In genomic region chr18:59950215-59950944, GRCh38 we compare ENCODE assay signal across 13 cellular contexts. TPM values are rescaled to one million over a fixed set of nuclear protein-coding genes. Genes with fewer than 3 reads are reported as not detected.
A peak's percentile ranks its signal among the peaks of the same experiment; 100 is the strongest.
DNase-seq lines count a peak whose midpoint lies in the region; ATAC-seq, FAIRE-seq and TF ChIP-seq lines count a peak whose summit lies in the region.
"Had no signal": no experiment of that assay in that cellular context is flagged by ENCODE, and none has a peak within 500 bp of the region (broad histone marks: within the 10 kb centered on the region; RNA-seq: fewer than 3 reads in every experiment).

No MANE protein-coding gene starts in this region.

- intact Hi-C loops in HepG2 (cut with micrococcal nuclease; ENCODE audit: unreplicated experiment) (no loop called here), right lobe of liver (cut with DNase I) (no loop called here)
- intact Hi-C loops in activated CD4-positive, alpha-beta T cell treated with anti-CD3 and anti-CD28 coated beads, Interleukin-2, amount 10 ng/mL, durations not matched to agents 24 days and 14 days (cut with micrococcal nuclease) = loop anchor here (5.0 kb wide), 1 partner anchor 113 kb away; no protein-coding TSS in a partner anchor

- no peak for FAIRE-seq in HepG2 (lab: Jason Lieb, UNC)
- FAIRE-seq: HTR-8/SVneo had no signal

- H3K79me2 ChIP-seq in HepG2 (ENCODE audit: insufficient read depth, low read length) = no peaks in the 10 kb centered on the region

- no peak overlapping the region for H3K27ac ChIP-seq in HepG2 (ENCODE audit: extremely low read length, insufficient read depth, low read length)
- no peak overlapping the region for H3K27ac ChIP-seq in right lobe of liver
- H3K27ac ChIP-seq in brain microvascular endothelial cell = no peak overlapping the region

- peaks cover 40% of the 10 kb centered on the region for H3K4me1 Mint-ChIP-seq in stimulated activated effector memory CD8-positive, alpha-beta T cell treated with anti-CD3 and anti-CD28 coated beads, Interleukin-12 subunit alpha, Interleukin-12 subunit beta, amount 100 ng/mL, for 72 hours
- H3K4me1 Mint-ChIP-seq in activated CD4-positive, alpha-beta T cell treated with anti-CD3 and anti-CD28 coated beads, Interleukin-2, amount 10 ng/mL, durations not matched to agents 24 days and 14 days = peaks cover 13% of the 10 kb centered on the region

- no peak overlapping the region for H3K9ac ChIP-seq in HepG2 (ENCODE audit: insufficient read depth, low read depth, low read length)

- H3K9me3 ChIP-seq in HepG2 (ENCODE audit: low read length) (no peaks in the 10 kb centered on the region), right lobe of liver (no peaks in the 10 kb centered on the region)

- TF ChIP-seq EP300 in HepG2 (IDR thresholded peaks at IDR 0.05; ENCODE audit: low read depth in 2 of 2, low read length in 2 of 2) (no peak), HepG2 (CRISPR knock-in tag; IDR thresholded peaks at IDR 0.05; ENCODE audit: borderline replicate concordance) (no peak)

- H3K4me2 ChIP-seq in HepG2 (ENCODE audit: low read depth, low read length) = no peak overlapping the region

- H3K27me3 Mint-ChIP-seq in activated CD4-positive, alpha-beta T cell treated with anti-CD3 and anti-CD28 coated beads, Interleukin-2, amount 10 ng/mL, durations not matched to agents 24 days and 14 days = peaks cover 6% of the 10 kb centered on the region
- H3K27me3 Mint-ChIP-seq: CD4-positive, alpha-beta T cell had no signal

- H3K36me3 Mint-ChIP-seq in stimulated activated effector memory CD8-positive, alpha-beta T cell treated with anti-CD3 and anti-CD28 coated beads, Interleukin-12 subunit alpha, Interleukin-12 subunit beta, amount 100 ng/mL, for 72 hours = peaks cover 6% of the 10 kb centered on the region
- no peaks in the 10 kb centered on the region for H3K36me3 Mint-ChIP-seq in activated CD4-positive, alpha-beta T cell treated with anti-CD3 and anti-CD28 coated beads, Interleukin-2, amount 10 ng/mL, durations not matched to agents 24 days and 14 days (ENCODE audit: low read depth)

- no TSS peak for BruUV-seq in HepG2 (replicated peaks; lab: Mats Ljungman, UMichigan)

- H3K27me3 ChIP-seq in HepG2 (ENCODE audit: control insufficient read depth in 1 of 2, insufficient read depth in 2 of 2, low read length in 2 of 2) (no peaks in the 10 kb centered on the region), right lobe of liver (no peaks in the 10 kb centered on the region), brain microvascular endothelial cell (replicated peaks) (no peaks in the 10 kb centered on the region)

- CTCF ChIA-PET in HepG2 (lab: Yijun Ruan, JAX; ENCODE audit: low intra/inter-chr PET ratio, low total read pairs) = no interaction called here

- no peaks in the 10 kb centered on the region for H3K36me3 ChIP-seq in HepG2 (replicated peaks in 1 of 2; ENCODE audit: control insufficient read depth in 1 of 2, insufficient read depth in 2 of 2, low read length in 2 of 2)
- H3K36me3 ChIP-seq in right lobe of liver = no peaks in the 10 kb centered on the region
- no peaks in the 10 kb centered on the region for H3K36me3 ChIP-seq in brain microvascular endothelial cell (replicated peaks)

- H3K4me3 Mint-ChIP-seq in stimulated activated effector memory CD8-positive, alpha-beta T cell treated with anti-CD3 and anti-CD28 coated beads, Interleukin-12 subunit alpha, Interleukin-12 subunit beta, amount 100 ng/mL, for 72 hours = peak overlapping the region; percentile 21
- H3K4me3 Mint-ChIP-seq in activated CD4-positive, alpha-beta T cell treated with anti-CD3 and anti-CD28 coated beads, Interleukin-2, amount 10 ng/mL, durations not matched to agents 24 days and 14 days = no peak overlapping the region
- H3K4me3 Mint-ChIP-seq: CD4-positive, alpha-beta T cell; stimulated activated naive CD8-positive, alpha-beta T cell treated with anti-CD3 and anti-CD28 coated beads, Interleukin-15, Interleukin-2, amounts not matched to agents 100 ng/mL and 50 ng/mL, for 24 hours had no signal

- WGBS in HepG2 (ENCODE audit: low lambda C conversion rate) = 9% methylated on average over 6 of the region's 6 CpGs
- WGBS in right lobe of liver (ENCODE audit: insufficient coverage, low coverage, low lambda C conversion rate, missing lambda C conversion rate) = 35% methylated on average over 6 of the region's 6 CpGs

- no peaks in the 10 kb centered on the region for H4K20me1 ChIP-seq in HepG2 (ENCODE audit: insufficient read depth, low read length)

- in situ Hi-C loops in HepG2 (cut with HindIII; ENCODE audit: extremely low pct_ligation_motif_present, low pct_unique_long_range_greater_than_20kb) = no loop called here
- in situ Hi-C loops in brain microvascular endothelial cell (cut with HindIII; ENCODE audit: low pct_ligation_motif_present, low sequenced_read_pairs) = no loop called here

- H3K4me1 ChIP-seq in HepG2 (ENCODE audit: insufficient read depth, low read length) (no peaks in the 10 kb centered on the region), right lobe of liver (no peaks in the 10 kb centered on the region)

- no peak for DNase-seq in HepG2 (ENCODE audit: low spot score)
- DNase-seq in right lobe of liver = no peak
- DNase-seq in RPMI8226 = peak; percentile 23
- DNase-seq in stimulated activated effector memory CD8-positive, alpha-beta T cell treated with anti-CD3 and anti-CD28 coated beads, Interleukin-12 subunit alpha, Interleukin-12 subunit beta, amount 100 ng/mL, for 72 hours (ENCODE audit: low spot score in 2 of 2) = no peak
- DNase-seq in brain microvascular endothelial cell = no peak
- no peak for DNase-seq in activated CD4-positive, alpha-beta T cell treated with anti-CD3 and anti-CD28 coated beads, Interleukin-2, amount 10 ng/mL, durations not matched to agents 24 days and 14 days
- DNase-seq: CD4-positive, alpha-beta T cell; left cardiac atrium; right cardiac atrium had no signal

- TF ChIP-seq RAD21 in HepG2 (CRISPR knock-in tag; IDR thresholded peaks at IDR 0.05) = no peak

- no peak overlapping the region for H2AFZ ChIP-seq in HepG2 (ENCODE audit: low read length)

- H3K27ac Mint-ChIP-seq in stimulated activated effector memory CD8-positive, alpha-beta T cell treated with anti-CD3 and anti-CD28 coated beads, Interleukin-12 subunit alpha, Interleukin-12 subunit beta, amount 100 ng/mL, for 72 hours = no peak overlapping the region
- H3K27ac Mint-ChIP-seq in activated CD4-positive, alpha-beta T cell treated with anti-CD3 and anti-CD28 coated beads, Interleukin-2, amount 10 ng/mL, durations not matched to agents 24 days and 14 days = no peak overlapping the region
- H3K27ac Mint-ChIP-seq: CD4-positive, alpha-beta T cell; stimulated activated naive CD8-positive, alpha-beta T cell treated with anti-CD3 and anti-CD28 coated beads, Interleukin-15, Interleukin-2, amounts not matched to agents 100 ng/mL and 50 ng/mL, for 24 hours had no signal

- ATAC-seq in HepG2 = no peak
- no peak for ATAC-seq in right lobe of liver
- ATAC-seq in HG02870 (IDR thresholded peaks at IDR 0.05; ENCODE audit: unreplicated experiment) = peak; percentile 81
- peak; percentile 70 for ATAC-seq in stimulated activated effector memory CD8-positive, alpha-beta T cell treated with anti-CD3 and anti-CD28 coated beads, Interleukin-12 subunit alpha, Interleukin-12 subunit beta, amount 100 ng/mL, for 72 hours
- ATAC-seq in HG03439 (IDR thresholded peaks at IDR 0.05; ENCODE audit: unreplicated experiment) = no peak
- ATAC-seq: left cardiac atrium, right cardiac atrium had no signal

- no peaks in the 10 kb centered on the region for H3K9me3 Mint-ChIP-seq in stimulated activated effector memory CD8-positive, alpha-beta T cell treated with anti-CD3 and anti-CD28 coated beads, Interleukin-12 subunit alpha, Interleukin-12 subunit beta, amount 100 ng/mL, for 72 hours
- H3K9me3 Mint-ChIP-seq in activated CD4-positive, alpha-beta T cell treated with anti-CD3 and anti-CD28 coated beads, Interleukin-2, amount 10 ng/mL, durations not matched to agents 24 days and 14 days = no peaks in the 10 kb centered on the region
- H3K9me3 Mint-ChIP-seq: CD4-positive, alpha-beta T cell; stimulated activated naive CD8-positive, alpha-beta T cell treated with anti-CD3 and anti-CD28 coated beads, Interleukin-15, Interleukin-2, amounts not matched to agents 100 ng/mL and 50 ng/mL, for 24 hours had no signal

- TF ChIP-seq CTCF in HepG2 (CRISPR knock-in tag; IDR thresholded peaks at IDR 0.05) (no peak), right lobe of liver (IDR thresholded peaks at IDR 0.05) (no peak), brain microvascular endothelial cell (IDR thresholded peaks at IDR 0.05; ENCODE audit: low read depth, low read length, missing control alignments) (no peak)

- TF ChIP-seq POLR2A in HepG2 (IDR thresholded peaks at IDR 0.05; ENCODE audit: insufficient read depth in 1 of 2, low read depth in 2 of 2, low read length in 2 of 2) (no peak), right lobe of liver (IDR thresholded peaks at IDR 0.05) (no peak)

- POLR2A ChIA-PET in HepG2 (lab: Yijun Ruan, JAX) = no interaction called here

- H3K4me3 ChIP-seq in HepG2 (replicated peaks in 1 of 3; ENCODE audit: insufficient read depth in 1 of 3, low read depth in 2 of 3, low read length in 3 of 3) (no peak overlapping the region), right lobe of liver (no peak overlapping the region), brain microvascular endothelial cell (ENCODE audit: low read depth, low read length) (no peak overlapping the region)

RNA-seq across cellular contexts. Expression of gene PMAIP1, which starts 50.6 kb away (rescaled TPM):
- total RNA-seq in HepG2 (2016; rRNA removed; fragmentation: Illumina TruSeq; extraction: Trizol) = 1.5 and 2.1 TPM in 2 replicates
- 0.71 TPM in 2 replicates for total RNA-seq in HepG2 (2016; cell fraction: cytosol; rRNA removed; fragmentation: Illumina TruSeq; extraction: Trizol; ENCODE audit: low read depth)
- total RNA-seq in HepG2 (2016; cell fraction: insoluble cytoplasmic fraction; rRNA removed; fragmentation: Illumina TruSeq; extraction: Trizol) = 2.1 and 3.2 TPM in 2 replicates
- 1.5 and 1.6 TPM in 2 replicates for total RNA-seq in HepG2 (2016; cell fraction: membrane; rRNA removed; fragmentation: Illumina TruSeq; extraction: Trizol)
- total RNA-seq in HepG2 (2016; cell fraction: nucleus; rRNA removed; fragmentation: Illumina TruSeq; extraction: Trizol) = 1.8 TPM in 2 replicates
- 1.7 TPM in 2 replicates for polyA plus RNA-seq in HepG2 (2011; rRNA removed)
- polyA plus RNA-seq in HepG2 (2011; cell fraction: cytosol; rRNA removed) = 0.93 and 1.2 TPM in 2 replicates
- polyA plus RNA-seq in HepG2 (2011; cell fraction: nucleus; rRNA removed) = 0.85 and 1.5 TPM in 2 replicates
- polyA plus RNA-seq in HepG2 (2012) = 1.0 and 2.5 TPM in 2 replicates
- polyA plus RNA-seq in HepG2 (2016; cell fraction: cytosol; fragmentation: Illumina TruSeq; extraction: Trizol; ENCODE audit: low read depth) = 0.43 and 0.49 TPM in 2 replicates
- polyA plus RNA-seq in HepG2 (2016; cell fraction: insoluble cytoplasmic fraction; fragmentation: Illumina TruSeq; extraction: Trizol; ENCODE audit: low read depth) = 2.5 and 3.5 TPM in 2 replicates
- polyA plus RNA-seq in HepG2 (2016; cell fraction: membrane; fragmentation: Illumina TruSeq; extraction: Trizol; ENCODE audit: low read depth) = 0.77 and 0.86 TPM in 2 replicates
- polyA plus RNA-seq in HepG2 (2016; cell fraction: nucleus; fragmentation: Illumina TruSeq; extraction: Trizol; ENCODE audit: insufficient read depth, low read depth) = 3.7 and 3.8 TPM in 2 replicates
- 1.1 and 11.3 TPM in 2 replicates for polyA minus RNA-seq in HepG2 (2011; rRNA and poly(A)+ RNA removed; ENCODE audit: low replicate concordance)
- 0.79 and 1.7 TPM in 2 replicates for polyA minus RNA-seq in HepG2 (2011; cell fraction: cytosol; rRNA and poly(A)+ RNA removed)
- polyA minus RNA-seq in HepG2 (2011; cell fraction: nucleus; rRNA and poly(A)+ RNA removed) = 1.4 and 1.5 TPM in 2 replicates
- under 1 TPM in 5 of 6 experiments, not detected in 1; 0.18 to 0.55 (median 0.37) TPM for total RNA-seq in right lobe of liver
- 52.5 and 54.6 TPM in 2 replicates for total RNA-seq in activated CD4-positive, alpha-beta T cell treated with anti-CD3 and anti-CD28 coated beads, Interleukin-2, amount 10 ng/mL, durations not matched to agents 24 days and 14 days

Comparison
In these comparisons a context has a peak if more than half of its experiments do, and no peak if none do; other contexts are left out.
1. ATAC-seq: peak in HG02870 (single experiment) and stimulated activated effector memory CD8-positive, alpha-beta T cell treated with anti-CD3 and anti-CD28 coated beads, Interleukin-12 subunit alpha, Interleukin-12 subunit beta, amount 100 ng/mL, for 72 hours (single experiment); none in HepG2 (single experiment), right lobe of liver (0 of 4) and HG03439 (single experiment).
2. RNA of gene PMAIP1, which starts 50.6 kb away (total RNA-seq): 52.5 to 54.6 TPM in activated CD4-positive, alpha-beta T cell treated with anti-CD3 and anti-CD28 coated beads, Interleukin-2, amount 10 ng/mL, durations not matched to agents 24 days and 14 days; 0.71 to 3.2 TPM in HepG2 and 0.18 to 0.55 TPM in right lobe of liver; every median in the first group is over 10 times any median in the second.